3 cellular contexts compared by ENCODE assay signal in genomic region chr13:44434441-44435141, GRCh38.
TF ChIP-seq lines count a peak whose summit lies in the region.

No MANE protein-coding gene starts in this region.

TF ChIP-seq in SK-N-SH, 30 proteins besides CTCF, POLR2A, EP300 and RAD21 (continued from another document):
- TF ChIP-seq ZBTB33 (IDR thresholded peaks at IDR 0.05; ENCODE audit: borderline replicate concordance, low read depth) (no peak), FOXM1 (IDR thresholded peaks at IDR 0.05; ENCODE audit: low read depth) (no peak), NRF1 (IDR thresholded peaks at IDR 0.05; ENCODE audit: low read depth, low read length) (no peak), IRF3 (IDR thresholded peaks at IDR 0.05; ENCODE audit: low read depth, low read length) (no peak), SMC3 (IDR thresholded peaks at IDR 0.05; ENCODE audit: low read depth, low read length) (no peak), FOXJ3 (CRISPR knock-in tag; IDR thresholded peaks at IDR 0.05) (no peak), MEF2A (IDR thresholded peaks at IDR 0.05; ENCODE audit: borderline replicate concordance, low read depth) (no peak), JUND (IDR thresholded peaks at IDR 0.05) (no peak)
TF ChIP-seq in SK-N-SH: peak in this region for 0.

TF ChIP-seq in SK-N-SH treated with all-trans-retinoic acid at 6 μM for 48 hours, 23 proteins besides CTCF, POLR2A, EP300 and RAD21 (continued from another document):
- no peak for TF ChIP-seq TSHZ2 (CRISPR knock-in tag; IDR thresholded peaks at IDR 0.05)
- no peak for TF ChIP-seq SNAI2 (CRISPR knock-in tag; IDR thresholded peaks at IDR 0.05)
- TF ChIP-seq ZFP30 (CRISPR knock-in tag; IDR thresholded peaks at IDR 0.05), result no peak
- no peak for TF ChIP-seq TCF4 (CRISPR knock-in tag; IDR thresholded peaks at IDR 0.05; ENCODE audit: borderline replicate concordance)
- no peak for TF ChIP-seq CREB5 (CRISPR knock-in tag; IDR thresholded peaks at IDR 0.05; ENCODE audit: low read depth)
- no peak for TF ChIP-seq ARNTL (CRISPR knock-in tag; IDR thresholded peaks at IDR 0.05; ENCODE audit: borderline replicate concordance, low read depth)
- TF ChIP-seq PPARA (CRISPR knock-in tag; IDR thresholded peaks at IDR 0.05; ENCODE audit: borderline replicate concordance), result no peak
- TF ChIP-seq OSR1 (CRISPR knock-in tag; IDR thresholded peaks at IDR 0.05), result no peak
- TF ChIP-seq ZFP3 (CRISPR knock-in tag; IDR thresholded peaks at IDR 0.05), result no peak
- TF ChIP-seq ZNF70 (CRISPR knock-in tag; IDR thresholded peaks at IDR 0.05), result no peak

TF ChIP-seq in liver, 16 proteins besides CTCF, POLR2A, EP300 and RAD21 (continued from another document):
- TF ChIP-seq REST (IDR thresholded peaks at IDR 0.05) (no peak), EGR1 (IDR thresholded peaks at IDR 0.05; ENCODE audit: low read depth in 2 of 2) (no peak), SP1 (IDR thresholded peaks at IDR 0.05) (no peak)
